Comparison of ENCODE assay signal across 8 cellular contexts in genomic region chr4:55947254-55947882, GRCh38. TPM values are rescaled to one million over a fixed set of nuclear protein-coding genes. Genes with fewer than 3 reads are reported as not detected.
DNase-seq lines count a peak whose midpoint lies in the region; ATAC-seq, FAIRE-seq and TF ChIP-seq lines count a peak whose summit lies in the region.

No MANE protein-coding gene starts in this region.

- peaks cover 31% of the 10 kb centered on the region for H3K4me1 ChIP-seq in endothelial cell of umbilical vein (ENCODE audit: control insufficient read depth, extremely low read depth, insufficient read depth, low read length)
- peaks cover 14 to 16% of the 10 kb centered on the region in 2 donors for H3K4me1 ChIP-seq in gastrocnemius medialis

- dilution Hi-C loops in endothelial cell of umbilical vein (cut with MboI; ENCODE audit: extremely low pct_ligation_motif_present, low sequenced_read_pairs) = no loop called here

- H3K27me3 ChIP-seq in endothelial cell of umbilical vein (ENCODE audit: control insufficient read depth in 2 of 2, insufficient read depth in 2 of 2, low read length in 2 of 2) (no peaks in the 10 kb centered on the region), gastrocnemius medialis (no peaks in the 10 kb centered on the region)

- H3K27ac ChIP-seq in endothelial cell of umbilical vein (ENCODE audit: insufficient read depth, low read depth, low read length) (peak overlapping the region; percentile 100), gastrocnemius medialis (peak overlapping the region; percentile 63 to 83 (median 78))

- intact Hi-C loops in endothelial cell of umbilical vein (cut with micrococcal nuclease) (loop anchor here (10.0 kb wide), 3 partner anchors 187 to 597 kb away; partner anchors contain the start of genes PAICS and PPAT), gastrocnemius medialis (cut with DNase I; ENCODE audit: low total_unique reads) (no loop called here)

- H3K9ac ChIP-seq in endothelial cell of umbilical vein (replicated peaks; ENCODE audit: extremely low read depth, insufficient read depth, low read length) = peak overlapping the region; percentile 99

- BruUV-seq in endothelial cell of umbilical vein (replicated peaks; lab: Mats Ljungman, UMichigan) = TSS peak; percentile 70

- no peaks in the 10 kb centered on the region for H4K20me1 ChIP-seq in endothelial cell of umbilical vein (replicated peaks; ENCODE audit: control insufficient read depth, extremely low read depth, insufficient read depth, low read length)

- CTCF ChIA-PET in endothelial cell of umbilical vein (lab: Charles Lee) = interaction anchor here (1.0 to 3.0 kb wide), 14 partner anchors 8 to 463 kb away, joined by 3 to 57 read pairs (median 5); partner anchors contain the start of gene AASDH

- H2AFZ ChIP-seq in endothelial cell of umbilical vein (ENCODE audit: low read depth, low read length) = no peak overlapping the region

- H3K9me3 ChIP-seq in endothelial cell of umbilical vein (replicated peaks; ENCODE audit: control insufficient read depth, insufficient read depth, low read length) (no peaks in the 10 kb centered on the region), gastrocnemius medialis (no peaks in the 10 kb centered on the region)

- TF ChIP-seq POLR2A in Raji (IDR thresholded peaks at IDR 0.05; ENCODE audit: insufficient read depth, low read depth, low read length) (0 out of 2 replicates have a peak, but pooled peaks have one; percentile 24), endothelial cell of umbilical vein (IDR thresholded peaks at IDR 0.05; ENCODE audit: low read depth, low read length) (no peak), gastrocnemius medialis (IDR thresholded peaks at IDR 0.05) (no peak)

- peak overlapping the region; percentile 84 for H3K4me2 ChIP-seq in endothelial cell of umbilical vein (ENCODE audit: insufficient read depth, low read length)

- peak overlapping the region; percentile 57 for H3K4me3 ChIP-seq in AG09309 (ENCODE audit: control insufficient read depth, low read depth, low read length)
- peak overlapping the region; percentile 49 to 99 (median 65) for H3K4me3 ChIP-seq in endothelial cell of umbilical vein (replicated peaks in 1 of 3; ENCODE audit: insufficient read depth in 1 of 3, low read depth in 1 of 3, low read length in 3 of 3)
- H3K4me3 ChIP-seq in gastrocnemius medialis = peak overlapping the region; percentile 10 to 71 (median 41)

- ATAC-seq in GM18867 (IDR thresholded peaks at IDR 0.05; ENCODE audit: unreplicated experiment) (peak; percentile 44), HG03060 (IDR thresholded peaks at IDR 0.05; ENCODE audit: low read depth, unreplicated experiment) (peak; percentile 24), gastrocnemius medialis (no peak)

- FAIRE-seq in endothelial cell of umbilical vein (lab: Jason Lieb, UNC) = no peak

- POLR2A ChIA-PET in endothelial cell of umbilical vein (lab: Charles Lee) = interaction anchor here (0.7 to 2.3 kb wide), 3 partner anchors 21 to 489 kb away, joined by 4 to 8 read pairs (median 6); partner anchors contain the start of genes PAICS and PPAT

- TF ChIP-seq CTCF in AG09309 (IDR thresholded peaks at IDR 0.05; ENCODE audit: control insufficient read depth, insufficient read depth, low read depth, low read length, missing control alignments) = no peak
- TF ChIP-seq CTCF in endothelial cell of umbilical vein (IDR thresholded peaks at IDR 0.05; ENCODE audit: extremely low read depth in 1 of 2, insufficient read depth in 1 of 2, low read depth in 1 of 2, low read length in 2 of 2) = no peak
- no peak for TF ChIP-seq CTCF in gastrocnemius medialis (IDR thresholded peaks at IDR 0.05 in 4 of 5, conservative IDR thresholded peaks at IDR 0.05 in 1 of 5)

- no peaks in the 10 kb centered on the region for H3K36me3 ChIP-seq in endothelial cell of umbilical vein (ENCODE audit: control insufficient read depth in 2 of 2, extremely low read depth in 1 of 2, insufficient read depth in 2 of 2, low read length in 2 of 2)
- no peaks in the 10 kb centered on the region for H3K36me3 ChIP-seq in gastrocnemius medialis

- in situ Hi-C loops in gastrocnemius medialis (cut with MboI; ENCODE audit: low sequenced_read_pairs in 4 of 4) = no loop called here

- no peak for DNase-seq in AG09309 (ENCODE audit: low read depth)
- peak; percentile 47 for DNase-seq in endothelial cell of umbilical vein (ENCODE audit: low read depth, low spot score)
- no peak for DNase-seq in gastrocnemius medialis
- no peak for DNase-seq in middle frontal gyrus (ENCODE audit: extremely low spot score, low spot score)
- DNase-seq in LoVo (ENCODE audit: low spot score) = no peak

- H3K9me1 ChIP-seq in endothelial cell of umbilical vein (replicated peaks; ENCODE audit: control insufficient read depth, extremely low read depth, insufficient read depth, low read length) = no peaks in the 10 kb centered on the region

- H3K79me2 ChIP-seq in endothelial cell of umbilical vein (ENCODE audit: control insufficient read depth, insufficient read depth, low read length) = peaks cover 65% of the 10 kb centered on the region

TF ChIP-seq in endothelial cell of umbilical vein, 7 proteins besides CTCF, POLR2A, EP300 and RAD21:
- TF ChIP-seq FOS (IDR thresholded peaks at IDR 0.05; ENCODE audit: borderline replicate concordance, insufficient read depth, low read length) = no peak
- no peak for TF ChIP-seq EZH2 (IDR thresholded peaks at IDR 0.05; ENCODE audit: borderline replicate concordance, low read depth, low read length, severe bottlenecking)
- no peak for TF ChIP-seq MYC (IDR thresholded peaks at IDR 0.05; ENCODE audit: low read depth, low read length)
- TF ChIP-seq POLR2AphosphoS5 (IDR thresholded peaks at IDR 0.05; ENCODE audit: insufficient read depth, low read depth, low read length) = no peak
- no peak for TF ChIP-seq GATA2 (IDR thresholded peaks at IDR 0.05; ENCODE audit: insufficient read depth, insufficient read length, low read depth, low read length)
TF ChIP-seq in endothelial cell of umbilical vein: peak in this region for 0.

RNA-seq across cellular contexts. Expression of gene CEP135, which starts 1.4 kb away (rescaled TPM):
- 14.7 and 15.3 TPM in 2 replicates for total RNA-seq in endothelial cell of umbilical vein
- 1.6 and 2.8 TPM in 2 replicates for polyA plus RNA-seq in endothelial cell of umbilical vein
- polyA plus RNA-seq in endothelial cell of umbilical vein (2011; cell fraction: cytosol; rRNA removed) = 3.1 and 3.2 TPM in 2 replicates
- polyA plus RNA-seq in endothelial cell of umbilical vein (2011; cell fraction: nucleus; rRNA removed) = 14.4 and 19.8 TPM in 2 replicates
- 3.5 and 5.4 TPM in 2 replicates for polyA plus RNA-seq in endothelial cell of umbilical vein (2012)
- polyA minus RNA-seq in endothelial cell of umbilical vein = 8.0 and 9.1 TPM in 2 replicates
- 1.6 TPM for polyA minus RNA-seq in endothelial cell of umbilical vein (2011; cell fraction: cytosol; rRNA and poly(A)+ RNA removed)
- polyA minus RNA-seq in endothelial cell of umbilical vein (2011; cell fraction: nucleus; rRNA and poly(A)+ RNA removed) = 45.2 and 64.1 TPM in 2 replicates
- total RNA-seq in gastrocnemius medialis = 1 to 10 TPM in 2 of 4 donors, under 1 TPM in 2; 0.71 to 1.3 (median 1.1) TPM

Comparison
In these comparisons a context has a peak if more than half of its experiments do, and no peak if none do; other contexts are left out.
1. ATAC-seq: peak in GM18867 (single experiment) and HG03060 (single experiment); none in gastrocnemius medialis (0 of 2).
2. Peak in every context shown above with its lines, with median percentiles within 50 percentile points of each other: H3K4me3 ChIP-seq.